7 cellular contexts compared by ENCODE assay signal in the genomic region with DNA sequence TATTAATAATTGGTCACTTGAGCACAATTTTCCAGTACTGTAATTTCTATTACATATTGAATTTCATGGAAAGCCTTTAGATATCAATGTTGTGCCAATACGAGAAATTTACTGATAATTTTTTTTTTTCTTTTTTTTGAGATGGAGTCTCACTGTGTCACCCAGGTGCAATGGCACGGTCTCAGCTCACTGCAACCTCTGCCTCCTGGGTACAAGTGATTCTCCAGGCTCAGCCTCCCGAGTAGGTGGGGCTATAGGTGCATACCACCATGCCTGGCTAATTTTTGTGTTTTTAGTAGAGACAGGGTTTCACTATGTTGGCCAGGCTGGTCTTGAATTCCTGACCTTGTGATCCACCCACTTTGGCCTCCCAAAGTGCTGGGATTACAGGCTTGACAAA.
DNase-seq lines count a peak whose midpoint lies in the region; ATAC-seq and TF ChIP-seq lines count a peak whose summit lies in the region.
"Not testable (repeated sequence)": the region's sequence is repeated elsewhere in the genome, so short reads cannot be mapped to it uniquely, and the experiment has no call there.

No MANE protein-coding gene starts in this region.

- not testable (repeated sequence) for H3K27me3 ChIP-seq in CD8-positive, alpha-beta T cell (ENCODE audit: insufficient read depth, low read length)

- not testable (repeated sequence) for H3K36me3 Mint-ChIP-seq in CD8-positive, alpha-beta T cell; effector memory CD8-positive, alpha-beta T cell (ENCODE audit: insufficient read depth); natural killer cell treated with Interleukin-12 subunit alpha and Interleukin-12 subunit beta and Interleukin-15 and Interleukin-18, amount 100 ng/mL, for 72 hours
- H3K36me3 Mint-ChIP-seq in T-helper 1 cell treated with Interleukin-12 subunit alpha and Interleukin-12 subunit beta and Interleukin-4 antibody, amounts not matched to agents 30 μg/mL and 1 μg/mL, for 36 hours (ENCODE audit: low read depth): peaks cover 38% of the 10 kb centered on the region
- H3K36me3 Mint-ChIP-seq in activated CD4-positive, alpha-beta memory T cell treated with anti-CD3 and anti-CD28 coated beads, Interleukin-2, amount 10 ng/mL, durations not matched to agents 7 days and 5 days (ENCODE audit: low read depth): peaks cover 44% of the 10 kb centered on the region
- peaks cover 45% of the 10 kb centered on the region for H3K36me3 Mint-ChIP-seq in activated naive CD4-positive, alpha-beta T cell treated with anti-CD3 and anti-CD28 coated beads, Interleukin-2, amount 10 ng/mL, durations not matched to agents 7 days and 5 days

- not testable (repeated sequence) for ATAC-seq in CD8-positive, alpha-beta T cell; effector memory CD8-positive, alpha-beta T cell (replicated peaks); natural killer cell treated with Interleukin-12 subunit alpha and Interleukin-12 subunit beta and Interleukin-15 and Interleukin-18, amount 100 ng/mL, for 72 hours

- not testable (repeated sequence) for H3K4me3 Mint-ChIP-seq in CD8-positive, alpha-beta T cell; T-helper 1 cell treated with Interleukin-12 subunit alpha and Interleukin-12 subunit beta and Interleukin-4 antibody, amounts not matched to agents 30 μg/mL and 1 μg/mL, for 36 hours; activated CD4-positive, alpha-beta memory T cell treated with anti-CD3 and anti-CD28 coated beads, Interleukin-2, amount 10 ng/mL, durations not matched to agents 7 days and 5 days
- H3K4me3 Mint-ChIP-seq in activated naive CD4-positive, alpha-beta T cell treated with anti-CD3 and anti-CD28 coated beads, Interleukin-2, amount 10 ng/mL, durations not matched to agents 7 days and 5 days: peak overlapping the region; percentile 14
- peak overlapping the region; percentile 71 to 74 for H3K4me3 Mint-ChIP-seq in effector memory CD8-positive, alpha-beta T cell
- peak overlapping the region; percentile 75 for H3K4me3 Mint-ChIP-seq in natural killer cell treated with Interleukin-12 subunit alpha and Interleukin-12 subunit beta and Interleukin-15 and Interleukin-18, amount 100 ng/mL, for 72 hours

- peak overlapping the region; percentile 52 for H3K27ac Mint-ChIP-seq in CD8-positive, alpha-beta T cell
- peak overlapping the region; percentile 62 for H3K27ac Mint-ChIP-seq in T-helper 1 cell treated with Interleukin-12 subunit alpha and Interleukin-12 subunit beta and Interleukin-4 antibody, amounts not matched to agents 30 μg/mL and 1 μg/mL, for 36 hours
- peak overlapping the region; percentile 97 for H3K27ac Mint-ChIP-seq in activated CD4-positive, alpha-beta memory T cell treated with anti-CD3 and anti-CD28 coated beads, Interleukin-2, amount 10 ng/mL, durations not matched to agents 7 days and 5 days
- peak overlapping the region; percentile 95 for H3K27ac Mint-ChIP-seq in activated naive CD4-positive, alpha-beta T cell treated with anti-CD3 and anti-CD28 coated beads, Interleukin-2, amount 10 ng/mL, durations not matched to agents 7 days and 5 days
- peak overlapping the region in 1 of 2 donors; percentile 96 for H3K27ac Mint-ChIP-seq in effector memory CD8-positive, alpha-beta T cell
- H3K27ac Mint-ChIP-seq in natural killer cell treated with Interleukin-12 subunit alpha and Interleukin-12 subunit beta and Interleukin-15 and Interleukin-18, amount 100 ng/mL, for 72 hours: peak overlapping the region; percentile 77 to 86

- H3K9me3 ChIP-seq in CD8-positive, alpha-beta T cell (ENCODE audit: low read length): not testable (repeated sequence)
- H3K9me3 ChIP-seq in KOPT-K1 (ENCODE audit: insufficient read depth, low read length, poor library complexity, severe bottlenecking): peaks cover 25% of the 10 kb centered on the region

- not testable (repeated sequence) for H3K27me3 Mint-ChIP-seq in CD8-positive, alpha-beta T cell (ENCODE audit: low read depth); T-helper 1 cell treated with Interleukin-12 subunit alpha and Interleukin-12 subunit beta and Interleukin-4 antibody, amounts not matched to agents 30 μg/mL and 1 μg/mL, for 36 hours (ENCODE audit: low read depth); activated CD4-positive, alpha-beta memory T cell treated with anti-CD3 and anti-CD28 coated beads, Interleukin-2, amount 10 ng/mL, durations not matched to agents 7 days and 5 days; activated naive CD4-positive, alpha-beta T cell treated with anti-CD3 and anti-CD28 coated beads, Interleukin-2, amount 10 ng/mL, durations not matched to agents 7 days and 5 days; effector memory CD8-positive, alpha-beta T cell; natural killer cell treated with Interleukin-12 subunit alpha and Interleukin-12 subunit beta and Interleukin-15 and Interleukin-18, amount 100 ng/mL, for 72 hours

- not testable (repeated sequence) for H3K27ac ChIP-seq in CD8-positive, alpha-beta T cell (ENCODE audit: low read depth, low read length)
- H3K27ac ChIP-seq in KOPT-K1 (ENCODE audit: low read depth, low read length, poor library complexity, severe bottlenecking): peak overlapping the region; percentile 96

- H3K4me1 ChIP-seq in CD8-positive, alpha-beta T cell (ENCODE audit: insufficient read depth, low read length): peaks cover 85% of the 10 kb centered on the region

- POLR2A ChIA-PET in CD8-positive, alpha-beta T cell (lab: Charles Lee): interaction anchor here (0.6 to 3.3 kb wide), 9 partner anchors 13 to 112 kb away, joined by 3 to 20 read pairs (median 9); no protein-coding TSS in a partner anchor
- POLR2A ChIA-PET in activated CD4-positive, alpha-beta memory T cell treated with anti-CD3 and anti-CD28 coated beads, Interleukin-2, amount 10 ng/mL, durations not matched to agents 7 days and 5 days (lab: Charles Lee): interaction anchor here (1.4 to 4.2 kb wide), 11 partner anchors 11 to 641 kb away, joined by 3 to 90 read pairs (median 10); a partner anchor contains a TSS

- peaks cover 82% of the 10 kb centered on the region for H3K4me1 Mint-ChIP-seq in CD8-positive, alpha-beta T cell (ENCODE audit: low read depth)
- H3K4me1 Mint-ChIP-seq in T-helper 1 cell treated with Interleukin-12 subunit alpha and Interleukin-12 subunit beta and Interleukin-4 antibody, amounts not matched to agents 30 μg/mL and 1 μg/mL, for 36 hours (ENCODE audit: low read depth): peaks cover 73% of the 10 kb centered on the region
- peaks cover 79% of the 10 kb centered on the region for H3K4me1 Mint-ChIP-seq in activated CD4-positive, alpha-beta memory T cell treated with anti-CD3 and anti-CD28 coated beads, Interleukin-2, amount 10 ng/mL, durations not matched to agents 7 days and 5 days
- H3K4me1 Mint-ChIP-seq in activated naive CD4-positive, alpha-beta T cell treated with anti-CD3 and anti-CD28 coated beads, Interleukin-2, amount 10 ng/mL, durations not matched to agents 7 days and 5 days: peaks cover 84% of the 10 kb centered on the region
- H3K4me1 Mint-ChIP-seq in effector memory CD8-positive, alpha-beta T cell (ENCODE audit: low read depth in 2 of 2): peaks cover 48 to 61% of the 10 kb centered on the region in 2 donors
- H3K4me1 Mint-ChIP-seq in natural killer cell treated with Interleukin-12 subunit alpha and Interleukin-12 subunit beta and Interleukin-15 and Interleukin-18, amount 100 ng/mL, for 72 hours (ENCODE audit: low read depth in 2 of 2): peaks cover 26 to 46% of the 10 kb centered on the region in 2 donors

- peak in 1 of 7 experiments; percentile 43 for DNase-seq in CD8-positive, alpha-beta T cell
- not testable (repeated sequence) for DNase-seq in activated CD4-positive, alpha-beta memory T cell treated with anti-CD3 and anti-CD28 coated beads, Interleukin-2, amount 10 ng/mL, durations not matched to agents 7 days and 5 days; effector memory CD8-positive, alpha-beta T cell; natural killer cell treated with Interleukin-12 subunit alpha and Interleukin-12 subunit beta and Interleukin-15 and Interleukin-18, amount 100 ng/mL, for 72 hours (ENCODE audit: low spot score)
- peak; percentile 39 for DNase-seq in activated naive CD4-positive, alpha-beta T cell treated with anti-CD3 and anti-CD28 coated beads, Interleukin-2, amount 10 ng/mL, durations not matched to agents 7 days and 5 days

- H3K4me3 ChIP-seq in CD8-positive, alpha-beta T cell (ENCODE audit: low read depth, low read length): not testable (repeated sequence)

- not testable (repeated sequence) for TF ChIP-seq CTCF in CD8-positive, alpha-beta T cell (IDR thresholded peaks at IDR 0.05)

- CTCF ChIA-PET in CD8-positive, alpha-beta T cell (lab: Charles Lee): interaction anchor here (1.2 to 5.3 kb wide), 6 partner anchors 22 to 434 kb away, joined by 4 to 55 read pairs (median 10); no protein-coding TSS in a partner anchor
- CTCF ChIA-PET in activated CD4-positive, alpha-beta memory T cell treated with anti-CD3 and anti-CD28 coated beads, Interleukin-2, amount 10 ng/mL, durations not matched to agents 7 days and 5 days (lab: Charles Lee): interaction anchor here (0.7 to 4.5 kb wide), 4 partner anchors 31 to 223 kb away, joined by 3 to 22 read pairs (median 8); no protein-coding TSS in a partner anchor
- CTCF ChIA-PET in activated naive CD4-positive, alpha-beta T cell treated with anti-CD3 and anti-CD28 coated beads, Interleukin-2, amount 10 ng/mL, durations not matched to agents 7 days and 5 days (lab: Charles Lee): interaction anchor here (0.6 to 2.4 kb wide), 3 partner anchors 29 to 337 kb away, joined by 3 to 8 read pairs (median 7); no protein-coding TSS in a partner anchor

- intact Hi-C loops in CD8-positive, alpha-beta T cell (cut with DNase I, micrococcal nuclease): loop anchor here (1.0 to 10.0 kb wide), 9 partner anchors 24 to 1397 kb away; a partner anchor contains a TSS

- H3K36me3 ChIP-seq in CD8-positive, alpha-beta T cell (ENCODE audit: insufficient read depth, low read length); KOPT-K1 (ENCODE audit: insufficient read depth, low read length): not testable (repeated sequence)

- H3K9me3 Mint-ChIP-seq in CD8-positive, alpha-beta T cell; effector memory CD8-positive, alpha-beta T cell; natural killer cell treated with Interleukin-12 subunit alpha and Interleukin-12 subunit beta and Interleukin-15 and Interleukin-18, amount 100 ng/mL, for 72 hours: not testable (repeated sequence)
- H3K9me3 Mint-ChIP-seq in T-helper 1 cell treated with Interleukin-12 subunit alpha and Interleukin-12 subunit beta and Interleukin-4 antibody, amounts not matched to agents 30 μg/mL and 1 μg/mL, for 36 hours: peaks cover 33% of the 10 kb centered on the region
- peaks cover 29% of the 10 kb centered on the region for H3K9me3 Mint-ChIP-seq in activated CD4-positive, alpha-beta memory T cell treated with anti-CD3 and anti-CD28 coated beads, Interleukin-2, amount 10 ng/mL, durations not matched to agents 7 days and 5 days
- H3K9me3 Mint-ChIP-seq in activated naive CD4-positive, alpha-beta T cell treated with anti-CD3 and anti-CD28 coated beads, Interleukin-2, amount 10 ng/mL, durations not matched to agents 7 days and 5 days: peaks cover 23% of the 10 kb centered on the region
